8 cellular contexts compared by ENCODE assay signal in the genomic region with DNA sequence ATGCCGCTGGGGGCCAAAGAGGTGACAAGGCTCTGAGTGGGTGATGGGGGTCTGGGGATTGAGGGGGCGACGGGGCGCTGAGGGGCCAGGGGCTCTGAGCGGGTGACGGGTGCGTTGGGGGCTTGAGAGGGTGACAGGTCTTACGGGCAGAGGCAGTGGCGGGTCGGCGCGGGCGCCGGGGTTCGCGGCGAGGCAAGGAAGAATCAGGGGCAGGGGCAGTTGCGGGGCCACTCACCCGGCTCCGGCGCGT. TPM values are rescaled to one million over a fixed set of nuclear protein-coding genes. Genes with fewer than 3 reads are reported as not detected.
DNase-seq lines count a peak whose midpoint lies in the region; ATAC-seq, FAIRE-seq and TF ChIP-seq lines count a peak whose summit lies in the region.

No MANE protein-coding gene starts in this region.

- H3K27ac ChIP-seq in heart left ventricle: peak overlapping the region; percentile 90 to 99 (median 96)
- H3K27ac ChIP-seq in GM12878 (ENCODE audit: control insufficient read depth, insufficient read depth): peak overlapping the region; percentile 92
- peak overlapping the region; percentile 91 for H3K27ac ChIP-seq in urinary bladder (ENCODE audit: low read depth)

- RAD21 ChIA-PET in GM12878 (lab: Charles Lee; ENCODE audit: unreplicated experiment): interaction anchor here (0.7 to 3.0 kb wide), 3 partner anchors 10 to 59 kb away, joined by 3 to 17 read pairs (median 4); a partner anchor contains a TSS

- no peak for TF ChIP-seq RAD21 in GM12878 (IDR thresholded peaks at IDR 0.05; ENCODE audit: insufficient read depth, low read depth, low read length)

- intact Hi-C loops in heart left ventricle (cut with DNase I) (loop anchor here in 1 of 10 donors (2.0 kb wide), 1 partner anchor 89 kb away; a partner anchor contains a TSS), Right ventricle myocardium inferior (cut with DNase I) (loop anchor here (2.0 kb wide), 1 partner anchor 89 kb away; a partner anchor contains a TSS), GM12878 (cut with micrococcal nuclease; ENCODE audit: unreplicated experiment) (loop anchor here (2.0 to 10.0 kb wide), 3 partner anchors 59 to 537 kb away; a partner anchor contains a TSS)

- H3K36me3 Mint-ChIP-seq in memory B cell: peaks cover 37% of the 10 kb centered on the region

- H2AFZ ChIP-seq in GM12878 (ENCODE audit: control insufficient read depth, low read depth, low read length): no peak overlapping the region

- H3K4me3 ChIP-seq in heart left ventricle (peak overlapping the region; percentile 64 to 90 (median 82)), GM12878 (peak overlapping the region; percentile 73), urinary bladder (ENCODE audit: low read depth, low read length) (peak overlapping the region; percentile 97)

- peaks cover 83% of the 10 kb centered on the region for H3K79me2 ChIP-seq in GM12878 (ENCODE audit: control insufficient read depth, insufficient read depth, low read length)

- in situ Hi-C loops in GM12878 (cut with MboI): no loop called here

- H4K20me1 ChIP-seq in GM12878 (ENCODE audit: control insufficient read depth, insufficient read depth): peaks cover under 1% of the 10 kb centered on the region; the same call in 1 of the 2 replicates

- BruUV-seq in GM12878 (replicated peaks; lab: Mats Ljungman, UMichigan): no TSS peak

- H3K27ac Mint-ChIP-seq in memory B cell: peak overlapping the region; percentile 97

- H3K27me3 ChIP-seq in heart left ventricle (no peaks in the 10 kb centered on the region), GM12878 (replicated peaks in 1 of 2; ENCODE audit: control insufficient read depth in 2 of 2, insufficient read depth in 2 of 2, low read length in 1 of 2) (no peaks in the 10 kb centered on the region)

- peak overlapping the region; percentile 98 for H3K4me3 Mint-ChIP-seq in memory B cell

- H3K4me1 ChIP-seq in heart left ventricle: peaks cover 20 to 77% (median 49%) of the 10 kb centered on the region in 12 donors
- peaks cover 6% of the 10 kb centered on the region; the same call in 1 of the 2 replicates for H3K4me1 ChIP-seq in GM12878 (ENCODE audit: control insufficient read depth, insufficient read depth, low read length)
- H3K4me1 ChIP-seq in urinary bladder (ENCODE audit: insufficient read depth): peaks cover 4% of the 10 kb centered on the region

- no peak for FAIRE-seq in GM12878 (lab: Jason Lieb, UNC)

- H3K4me2 ChIP-seq in GM12878 (ENCODE audit: control insufficient read depth, insufficient read depth): no peak overlapping the region

- H3K27me3 Mint-ChIP-seq in memory B cell: no peaks in the 10 kb centered on the region

- H3K9me3 ChIP-seq in heart left ventricle (peaks cover 0 to 32% (median 9%) of the 10 kb centered on the region in 12 donors), GM12878 (replicated peaks; ENCODE audit: control insufficient read depth, insufficient read depth, low read length) (peaks cover 11% of the 10 kb centered on the region)

- peak in 1 of 2 donors; percentile 92 for TF ChIP-seq POLR2A in heart left ventricle (IDR thresholded peaks at IDR 0.05)
- TF ChIP-seq POLR2A in GM12878 (IDR thresholded peaks at IDR 0.05; ENCODE audit: low read depth, low read length): peak; percentile 61

- no peak for DNase-seq in heart left ventricle
- DNase-seq in Right ventricle myocardium inferior (ENCODE audit: missing footprints): no peak
- DNase-seq in GM12878 (ENCODE audit: low read depth, low spot score): no peak
- no peak for DNase-seq in memory B cell (ENCODE audit: low spot score in 2 of 2)
- no peak for DNase-seq in occipital lobe (lab: John Stamatoyannopoulos, UW)
- DNase-seq in DMS114 treated with DMSO at 0.1 percent for 48 hours (lab: John Stamatoyannopoulos, UW; ENCODE audit: unreplicated experiment): no peak
- no peak for DNase-seq in islet precursor cell

- WGBS in heart left ventricle, 4 donors: 0 to 2% (median 0%) methylated on average over 17 to 22 of the region's 22 CpGs
- 0% methylated on average over 11 of the region's 22 CpGs for WGBS in GM12878 (ENCODE audit: insufficient coverage, insufficient replicate concordance, low lambda C conversion rate, missing lambda C conversion rate)
- WGBS in urinary bladder: under 1% methylated on average over 22 of the region's 22 CpGs

- TF ChIP-seq EP300 in GM12878 (IDR thresholded peaks at IDR 0.05; ENCODE audit: borderline replicate concordance in 1 of 2, control insufficient read depth in 1 of 2, low read depth in 2 of 2, low read length in 2 of 2): no peak

- SMC1A ChIA-PET in GM12878 (lab: Charles Lee; ENCODE audit: uncharacterized antibody, unreplicated experiment): no interaction called here

- ATAC-seq in heart left ventricle (peak in 1 of 4 donors; percentile 2), Right ventricle myocardium inferior (no peak), GM12878 (no peak), memory B cell (ENCODE audit: low read depth) (no peak)

- H3K4me1 Mint-ChIP-seq in memory B cell: peaks cover 46% of the 10 kb centered on the region

- peaks cover 10% of the 10 kb centered on the region for H3K9me3 Mint-ChIP-seq in memory B cell

- CTCF ChIA-PET in GM12878 (lab: Yijun Ruan, JAX): no interaction called here

- TF ChIP-seq CTCF in heart left ventricle (IDR thresholded peaks at IDR 0.05) (no peak), GM12878 (IDR thresholded peaks at IDR 0.05 in 2 of 3, conservative IDR thresholded peaks at IDR 0.05 in 1 of 3; ENCODE audit: control insufficient read depth in 2 of 3, extremely low read depth in 1 of 3, insufficient read depth in 1 of 3, low read depth in 3 of 3, low read length in 3 of 3) (no peak)

- peak overlapping the region; percentile 98 for H3K9ac ChIP-seq in GM12878 (ENCODE audit: control insufficient read depth, insufficient read depth, low read length)

- POLR2A ChIA-PET in GM12878 (lab: Charles Lee): interaction anchor here (0.9 to 1.9 kb wide), 3 partner anchors 9 to 60 kb away, joined by 3 to 7 read pairs (median 6); no protein-coding TSS in a partner anchor

- peaks cover 14 to 73% (median 60%) of the 10 kb centered on the region in 9 donors for H3K36me3 ChIP-seq in heart left ventricle
- peaks cover 13 to 39% of the 10 kb centered on the region in 2 experiments for H3K36me3 ChIP-seq in GM12878 (ENCODE audit: control insufficient read depth in 2 of 2, insufficient read depth in 2 of 2, low read length in 1 of 2)
- peaks cover 16% of the 10 kb centered on the region for H3K36me3 ChIP-seq in urinary bladder (ENCODE audit: insufficient read depth)

TF ChIP-seq in GM12878, 131 proteins besides CTCF, POLR2A, EP300 and RAD21:
- TF ChIP-seq EGR1 (IDR thresholded peaks at IDR 0.05; ENCODE audit: borderline replicate concordance in 1 of 2, low read depth in 2 of 2, low read length in 2 of 2): 0 out of 3 replicates have a peak, but pooled peaks of 1 of the 2 experiments have one; percentile 1
- 0 out of 2 replicates have a peak, but pooled peaks have one; percentile 6 for TF ChIP-seq HDGF (IDR thresholded peaks at IDR 0.05)
- TF ChIP-seq RAD51 (IDR thresholded peaks at IDR 0.05): no peak

RNA-seq across cellular contexts. Expression of a gene that starts 0.1 kb away (rescaled TPM):
- total RNA-seq in heart left ventricle (10 to 100 TPM; 18.2 to 55.8 (median 26.8) TPM), Right ventricle myocardium inferior (21.0 TPM), GM12878 (2014; rRNA removed) (31.5 and 32.1 TPM in 2 replicates), GM12878 (2014; rRNA removed; fragmentation: Illumina TruSeq; extraction: Trizol) (26.3 and 27.8 TPM in 2 replicates), GM12878 (2021) (29.8 and 30.6 TPM in 2 replicates), urinary bladder (22.2 TPM), occipital lobe (14.0 TPM)
- polyA plus RNA-seq in heart left ventricle (10 to 100 TPM in 1 of 2 donors, 1 to 10 TPM in 1; 6.4 to 16.2 TPM), GM12878 (2011; rRNA removed) (6.9 and 9.1 TPM in 2 replicates), GM12878 (2014; fragmentation: Illumina TruSeq; extraction: Trizol) (26.4 and 28.5 TPM in 2 replicates), GM12878 (2014; fragmentation: Nextera tagmentation; extraction: Ambion mirVana) (10 to 100 TPM in 1 of 2 experiments, 1 to 10 TPM in 1; 7.4 to 14.6 TPM), GM12878 (2014; rRNA removed) (16.4 and 18.2 TPM in 2 replicates), GM12878 (2016; fragmentation: Nextera tagmentation; extraction: Ambion mirVana) (10 to 100 TPM; 24.9 to 27.2 TPM), urinary bladder (17.2 TPM)
- total RNA-seq in GM12878 (2013; cell fraction: nucleolus; rRNA removed): 51.3 and 51.5 TPM in 2 replicates
- 14.5 TPM for polyA plus RNA-seq in GM12878 (2011; ENCODE audit: low read depth)
- 14.1 and 18.0 TPM in 2 replicates for polyA plus RNA-seq in GM12878 (2011; cell fraction: cytosol; rRNA removed)
- 6.9 and 11.6 TPM in 2 replicates for polyA plus RNA-seq in GM12878 (2011; cell fraction: nucleus; rRNA removed)
- polyA plus RNA-seq in GM12878 (2012): 16.7 and 17.2 TPM in 2 replicates
- 30.2 and 32.8 TPM in 2 replicates for polyA minus RNA-seq in GM12878 (2011; rRNA and poly(A)+ RNA removed)
- polyA minus RNA-seq in GM12878 (2011; cell fraction: cytosol; rRNA and poly(A)+ RNA removed): 14.2 and 16.9 TPM in 2 replicates
- polyA minus RNA-seq in GM12878 (2011; cell fraction: nucleus; rRNA and poly(A)+ RNA removed): 15.8 and 18.1 TPM in 2 replicates

RNA-seq across cellular contexts. Expression of a gene that starts 58.5 kb away (rescaled TPM):
- total RNA-seq in heart left ventricle (10 to 100 TPM; 12.0 to 18.3 (median 13.4) TPM), Right ventricle myocardium inferior (15.8 TPM), GM12878 (2014; rRNA removed) (56.0 and 57.3 TPM in 2 replicates), GM12878 (2014; rRNA removed; fragmentation: Illumina TruSeq; extraction: Trizol) (55.0 and 59.4 TPM in 2 replicates), GM12878 (2021) (45.4 and 50.0 TPM in 2 replicates), urinary bladder (17.9 TPM), occipital lobe (18.2 TPM)
- polyA plus RNA-seq in heart left ventricle (10 to 100 TPM; 13.9 to 34.2 TPM), GM12878 (2011; rRNA removed) (25.0 and 37.2 TPM in 2 replicates), GM12878 (2014; fragmentation: Illumina TruSeq; extraction: Trizol) (55.2 and 68.6 TPM in 2 replicates), GM12878 (2014; fragmentation: Nextera tagmentation; extraction: Ambion mirVana) (10 to 100 TPM; 19.8 to 33.4 TPM), GM12878 (2014; rRNA removed) (50.6 and 52.5 TPM in 2 replicates), GM12878 (2016; fragmentation: Nextera tagmentation; extraction: Ambion mirVana) (10 to 100 TPM; 74.9 to 78.8 TPM), urinary bladder (36.1 TPM)
- total RNA-seq in GM12878 (2013; cell fraction: nucleolus; rRNA removed): 38.5 and 40.4 TPM in 2 replicates
- 22.3 TPM for polyA plus RNA-seq in GM12878 (2011; ENCODE audit: low read depth)
- 56.5 and 62.8 TPM in 2 replicates for polyA plus RNA-seq in GM12878 (2011; cell fraction: cytosol; rRNA removed)
- polyA plus RNA-seq in GM12878 (2011; cell fraction: nucleus; rRNA removed): 42.8 and 59.0 TPM in 2 replicates
- 32.7 and 33.1 TPM in 2 replicates for polyA plus RNA-seq in GM12878 (2012)
- polyA minus RNA-seq in GM12878 (2011; rRNA and poly(A)+ RNA removed): 30.1 and 46.4 TPM in 2 replicates
- 21.0 TPM in 2 replicates for polyA minus RNA-seq in GM12878 (2011; cell fraction: cytosol; rRNA and poly(A)+ RNA removed)
- 12.5 and 30.6 TPM in 2 replicates for polyA minus RNA-seq in GM12878 (2011; cell fraction: nucleus; rRNA and poly(A)+ RNA removed)
